In the genomic region with DNA sequence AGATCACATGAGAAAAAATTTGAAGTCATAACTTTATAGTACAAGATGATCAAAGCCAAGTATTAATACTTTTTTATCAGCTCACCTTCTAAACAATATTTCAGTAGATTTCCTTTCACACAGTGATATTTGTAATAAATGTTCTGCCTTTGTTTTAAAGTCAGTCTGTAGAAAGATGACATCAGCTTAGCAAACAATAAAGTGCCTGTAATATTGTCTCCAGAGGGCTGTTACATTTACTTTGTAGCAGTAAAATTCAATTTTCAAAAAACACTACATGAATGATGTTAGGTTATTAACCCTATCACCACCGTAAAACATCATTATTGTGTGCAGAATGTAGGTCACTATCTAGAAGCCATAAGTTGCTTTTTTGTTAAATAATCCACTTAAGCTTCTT, we compare ENCODE assay signal across 22 cellular contexts. TPM values are rescaled to one million over a fixed set of nuclear protein-coding genes. Genes with fewer than 3 reads are reported as not detected.
DNase-seq lines count a peak whose midpoint lies in the region; ATAC-seq, FAIRE-seq and TF ChIP-seq lines count a peak whose summit lies in the region.
"Had no signal": no experiment of that assay in that cellular context is flagged by ENCODE, and none has a peak within 500 bp of the region (broad histone marks: within the 10 kb centered on the region; RNA-seq: fewer than 3 reads in every experiment).

No MANE protein-coding gene starts in this region.

- H3K27ac ChIP-seq in cingulate gyrus (ENCODE audit: low read depth, low read length) (peak overlapping the region; percentile 92), neural progenitor cell (peak overlapping the region; percentile 57), small intestine (ENCODE audit: low read depth in 1 of 2, low read length in 1 of 2) (no peak overlapping the region)
- H3K27ac ChIP-seq: suprapubic skin had no signal

- WGBS in small intestine, 3 donors = 15 to 38% (median 21%) methylated on average over 1 of the region's 1 CpG
- 30 to 47% methylated on average over 1 of the region's 1 CpG for WGBS in lower leg skin, 2 donors

- peaks cover 5% of the 10 kb centered on the region for H3K36me3 Mint-ChIP-seq in neural progenitor cell
- H3K36me3 Mint-ChIP-seq: naive thymus-derived CD8-positive, alpha-beta T cell; T-cell had no signal

- H3F3A ChIP-seq in neural progenitor cell (ENCODE audit: low read depth) = peaks cover 61% of the 10 kb centered on the region

- H3K27ac Mint-ChIP-seq in neural progenitor cell = peak overlapping the region; percentile 79
- H3K27ac Mint-ChIP-seq: T-cell had no signal

- no peak overlapping the region for H3K9ac ChIP-seq in neural progenitor cell

- no peak overlapping the region for H3K4me3 Mint-ChIP-seq in neural progenitor cell
- H3K4me3 Mint-ChIP-seq: T-cell had no signal

- H3K27me3 ChIP-seq in neural progenitor cell (no peaks in the 10 kb centered on the region), small intestine (ENCODE audit: control insufficient read depth in 2 of 2, insufficient read depth in 2 of 2, low read length in 2 of 2) (no peaks in the 10 kb centered on the region)
- H3K27me3 ChIP-seq: MG63, suprapubic skin had no signal

- DNase-seq in COLO829 (ENCODE audit: low spot score) (peak; percentile 33), NCI-H69 (lab: John Stamatoyannopoulos, UW) (peak; percentile 7), neural progenitor cell (ENCODE audit: low spot score) (no peak), small intestine (no peak), GM13976 (ENCODE audit: low spot score) (no peak), lower leg skin (ENCODE audit: low spot score in 2 of 2) (no peak)
- DNase-seq: activated B cell treated with CpG ODN at 0.5 μM for 24 hours; cerebellar nuclear complex; COR-L47; HCEC 1CT; MG63; naive thymus-derived CD8-positive, alpha-beta T cell; NCI-H187; RPMI8226; stimulated activated CD4-positive, alpha-beta T cell treated with anti-CD3 and anti-CD28 coated beads, Interleukin-1b, Interleukin-23, amount 100 ng/mL, for 48 hours; T-cell had no signal

- H3K4me1 Mint-ChIP-seq in neural progenitor cell = peaks cover 34% of the 10 kb centered on the region

- no peak overlapping the region for H2AFZ ChIP-seq in neural progenitor cell (replicated peaks)

- no peak for TF ChIP-seq POLR2A in lower leg skin (IDR thresholded peaks at IDR 0.05)

- peaks cover 100% of the 10 kb centered on the region for H3K79me2 ChIP-seq in neural progenitor cell (ENCODE audit: low read depth)

- intact Hi-C loops in lower leg skin (cut with DNase I; ENCODE audit: low total_unique reads) = no loop called here

- TF ChIP-seq CTCF in neural progenitor cell (IDR thresholded peaks at IDR 0.05) (no peak), GM13976 (IDR thresholded peaks at IDR 0.05; ENCODE audit: borderline replicate concordance, control extremely low read depth, extremely low read depth, insufficient read depth, missing control alignments) (no peak), lower leg skin (IDR thresholded peaks at IDR 0.05) (no peak)

- no peaks in the 10 kb centered on the region for H3K27me3 Mint-ChIP-seq in neural progenitor cell (ENCODE audit: insufficient read depth, low read depth)
- H3K27me3 Mint-ChIP-seq: activated B cell treated with CpG ODN at 0.5 μM for 24 hours had no signal

- H3K36me3 ChIP-seq in neural progenitor cell = no peaks in the 10 kb centered on the region
- H3K36me3 ChIP-seq in small intestine (ENCODE audit: control insufficient read depth in 2 of 2, insufficient read depth in 2 of 2, low read length in 2 of 2) = no peaks in the 10 kb centered on the region
- H3K36me3 ChIP-seq: suprapubic skin had no signal

- no peaks in the 10 kb centered on the region for H3K9me3 Mint-ChIP-seq in neural progenitor cell
- H3K9me3 Mint-ChIP-seq: activated B cell treated with CpG ODN at 0.5 μM for 24 hours; activated T-helper 2 cell treated with anti-CD3 and anti-CD28 coated beads, Interferon-gamma antibody, Interleukin-2, Interleukin-4, amounts not matched to agents 10 μg/mL and 5 μg/mL and 100 μg/mL, durations not matched to agents 14 hours and 24 hours and 36 hours; naive thymus-derived CD8-positive, alpha-beta T cell; T-cell had no signal

- ATAC-seq in GM21367 (IDR thresholded peaks at IDR 0.05; ENCODE audit: unreplicated experiment) = no peak
- ATAC-seq: GM12878; naive thymus-derived CD8-positive, alpha-beta T cell; T-cell had no signal

- H3K4me2 ChIP-seq in neural progenitor cell = peak overlapping the region; percentile 70

- H4K20me1 ChIP-seq in neural progenitor cell (ENCODE audit: low read depth) = peaks cover 100% of the 10 kb centered on the region

- FAIRE-seq in small intestine (lab: Jason Lieb, UNC) = no peak
- FAIRE-seq: GM12878, HTR-8/SVneo had no signal

- no peak overlapping the region for H3K4me3 ChIP-seq in neural progenitor cell
- no peak overlapping the region for H3K4me3 ChIP-seq in small intestine (ENCODE audit: low read depth in 1 of 2, low read length in 2 of 2)
- H3K4me3 ChIP-seq in lower leg skin (ENCODE audit: low read depth, poor library complexity, severe bottlenecking) = no peak overlapping the region
- H3K4me3 ChIP-seq: GM12878, MG63, suprapubic skin had no signal

- in situ Hi-C loops in GM13976 (cut with MboI; ENCODE audit: low sequenced_read_pairs, unreplicated experiment) = no loop called here

- no peaks in the 10 kb centered on the region for H3K9me3 ChIP-seq in neural progenitor cell (ENCODE audit: low read depth)
- H3K9me3 ChIP-seq in small intestine (ENCODE audit: control insufficient read depth, low read depth) = no peaks in the 10 kb centered on the region
- H3K9me3 ChIP-seq: MG63, suprapubic skin had no signal

- peaks cover 73% of the 10 kb centered on the region for H3K4me1 ChIP-seq in neural progenitor cell
- no peaks in the 10 kb centered on the region for H3K4me1 ChIP-seq in small intestine (ENCODE audit: control insufficient read depth in 2 of 2, insufficient read depth in 1 of 2, low read depth in 1 of 2, low read length in 1 of 2)

RNA-seq across cellular contexts. Expression of gene ZEB2, which starts 49.6 kb away (rescaled TPM):
- total RNA-seq in neural progenitor cell (ENCODE audit: low replicate concordance) (72.9 and 106 TPM in 2 replicates), lower leg skin (10 to 100 TPM; 13.8 to 38.8 (median 30.3) TPM)
- 10 to 100 TPM in 2 of 3 donors, 1 to 10 TPM in 1; 2.0 to 18.5 (median 12.2) TPM for polyA plus RNA-seq in small intestine

Comparison
In these comparisons a context has a peak if more than half of its experiments do, and no peak if none do; other contexts are left out.
1. DNase-seq: peak in COLO829 (single experiment) and NCI-H69 (single experiment); none in neural progenitor cell (single experiment), small intestine (single experiment), GM13976 (single experiment) and lower leg skin (0 of 2).
2. H3K27ac ChIP-seq: peak in cingulate gyrus (single experiment) and neural progenitor cell (single experiment); none in small intestine (0 of 2).